ENCODE assay signal across 9 cellular contexts in the genomic region with DNA sequence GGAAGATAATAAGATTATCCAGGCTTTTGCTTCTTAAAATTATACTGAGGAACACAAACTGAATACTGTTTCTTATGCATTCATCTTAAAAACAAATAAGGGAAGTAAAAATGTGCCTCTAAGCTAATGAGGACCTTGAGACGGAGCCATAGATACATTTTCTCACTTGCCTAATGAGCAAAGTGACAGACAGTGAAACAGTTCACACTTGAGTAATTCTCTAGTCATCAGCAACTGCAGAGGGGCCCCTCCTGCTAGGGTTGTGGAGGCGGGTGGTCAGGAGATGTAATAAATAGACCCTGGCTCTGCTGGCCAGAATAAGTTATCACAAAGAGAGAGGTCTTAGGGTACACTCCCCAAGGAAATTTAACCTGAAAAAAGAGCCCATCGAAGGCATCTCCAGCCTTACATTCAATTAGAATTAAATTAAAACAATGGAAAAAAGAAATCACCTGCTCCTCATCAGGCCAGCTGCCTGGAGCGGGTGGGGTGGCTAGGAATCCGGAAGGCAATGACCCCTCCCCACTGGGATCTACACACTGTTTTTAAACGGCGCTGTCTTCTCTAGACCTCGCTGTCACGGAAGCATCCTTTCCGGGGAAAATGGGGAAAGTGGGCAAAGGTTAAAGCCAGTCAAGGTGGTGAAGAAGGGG.
DNase-seq lines count a peak whose midpoint lies in the region; ATAC-seq and TF ChIP-seq lines count a peak whose summit lies in the region.
"Had no signal": no experiment of that assay in that cellular context is flagged by ENCODE, and none has a peak within 500 bp of the region (broad histone marks: within the 10 kb centered on the region; RNA-seq: fewer than 3 reads in every experiment).

No MANE protein-coding gene starts in this region.

- ATAC-seq in GM19452 (IDR thresholded peaks at IDR 0.05; ENCODE audit: unreplicated experiment), result peak; percentile 81
- ATAC-seq in HG03025 (IDR thresholded peaks at IDR 0.05; ENCODE audit: low FRiP score, unreplicated experiment), result peak; percentile 73

- TF ChIP-seq CTCF in GM06990 (IDR thresholded peaks at IDR 0.05; ENCODE audit: insufficient read depth, low read length, poor library complexity, severe bottlenecking), result no peak
- no peak for TF ChIP-seq CTCF in OCI-LY1 (IDR thresholded peaks at IDR 0.05; ENCODE audit: low read length)

- H3K27me3 Mint-ChIP-seq in T-helper 2 cell treated with Interferon-gamma antibody and Interleukin-4, amounts not matched to agents 5 μg/mL and 100 μg/mL, for 36 hours (ENCODE audit: low read depth), result peaks cover 25% of the 10 kb centered on the region

- H3K9me2 ChIP-seq in OCI-LY1 (ENCODE audit: low read depth, low read length), result no peaks in the 10 kb centered on the region

- no peaks in the 10 kb centered on the region for H3K79me2 ChIP-seq in OCI-LY1 (ENCODE audit: insufficient read depth, low read length)

- H3K36me3 Mint-ChIP-seq in T-helper 2 cell treated with Interferon-gamma antibody and Interleukin-4, amounts not matched to agents 5 μg/mL and 100 μg/mL, for 36 hours (ENCODE audit: low read depth), result no peaks in the 10 kb centered on the region

- H3K9me3 ChIP-seq in OCI-LY1 (ENCODE audit: low read length), result no peaks in the 10 kb centered on the region

- H3K9ac ChIP-seq in OCI-LY1 (ENCODE audit: low read length), result peak overlapping the region; percentile 28; the same call in 1 of the 2 replicates

- H3F3A ChIP-seq in OCI-LY1 (ENCODE audit: insufficient read depth, low read length), result no peaks in the 10 kb centered on the region

- H3K9me3 Mint-ChIP-seq in T-helper 2 cell treated with Interferon-gamma antibody and Interleukin-4, amounts not matched to agents 5 μg/mL and 100 μg/mL, for 36 hours, result no peaks in the 10 kb centered on the region

- H4K20me1 ChIP-seq in OCI-LY1 (ENCODE audit: insufficient read depth, low read length), result no peaks in the 10 kb centered on the region

- no peak overlapping the region for H3K27ac Mint-ChIP-seq in T-helper 2 cell treated with Interferon-gamma antibody and Interleukin-4, amounts not matched to agents 5 μg/mL and 100 μg/mL, for 36 hours

- H3K36me3 ChIP-seq in GM06990 (ENCODE audit: control insufficient read depth, insufficient read depth, low read length) (no peaks in the 10 kb centered on the region), OCI-LY1 (ENCODE audit: insufficient read depth, low read length) (no peaks in the 10 kb centered on the region)

- H3K4me3 ChIP-seq in GM06990 (replicated peaks; ENCODE audit: low read depth, low read length) (peak overlapping the region; percentile 26; the same call in 1 of the 2 replicates), OCI-LY1 (ENCODE audit: low read depth, low read length, poor library complexity, severe bottlenecking) (peak overlapping the region; percentile 24)

- peaks cover 5% of the 10 kb centered on the region for H3K4me1 Mint-ChIP-seq in T-helper 2 cell treated with Interferon-gamma antibody and Interleukin-4, amounts not matched to agents 5 μg/mL and 100 μg/mL, for 36 hours (ENCODE audit: low read depth)

- peak overlapping the region; percentile 12; the same call in 1 of the 2 replicates for H2AFZ ChIP-seq in OCI-LY1 (ENCODE audit: low read length)

- H3K27me3 ChIP-seq in GM06990 (replicated peaks; ENCODE audit: control insufficient read depth, insufficient read depth, low read length) (no peaks in the 10 kb centered on the region), OCI-LY1 (ENCODE audit: insufficient read depth, low read length) (no peaks in the 10 kb centered on the region)

- H3K4me2 ChIP-seq in OCI-LY1 (ENCODE audit: low read length), result peak overlapping the region; percentile 53

- DNase-seq in GM06990 (ENCODE audit: extremely low read depth, insufficient read length), result peak; percentile 69
- DNase-seq in NCI-H526 (lab: John Stamatoyannopoulos, UW), result no peak
- DNase-seq in T-helper 1 cell, result no peak
- DNase-seq in SHP77 treated with DMSO at 0.1 percent for 48 hours (lab: John Stamatoyannopoulos, UW), result no peak
- DNase-seq in T-helper 2 cell treated with Interferon-gamma antibody and Interleukin-4, amounts not matched to agents 5 μg/mL and 100 μg/mL, for 36 hours (ENCODE audit: low spot score), result no peak
- DNase-seq: activated effector memory CD4-positive, alpha-beta T cell treated with Interleukin-2 at 50 U/mL for 16 hours had no signal

- H3K4me3 Mint-ChIP-seq in T-helper 2 cell treated with Interferon-gamma antibody and Interleukin-4, amounts not matched to agents 5 μg/mL and 100 μg/mL, for 36 hours, result no peak overlapping the region

- peaks cover 47% of the 10 kb centered on the region for H3K4me1 ChIP-seq in OCI-LY1 (ENCODE audit: insufficient read depth, low read length, severe bottlenecking)

- peak overlapping the region; percentile 89 for H3K27ac ChIP-seq in OCI-LY1 (ENCODE audit: low read depth, low read length, poor library complexity, severe bottlenecking)
